2 cellular contexts compared by ENCODE assay signal in the genomic region with DNA sequence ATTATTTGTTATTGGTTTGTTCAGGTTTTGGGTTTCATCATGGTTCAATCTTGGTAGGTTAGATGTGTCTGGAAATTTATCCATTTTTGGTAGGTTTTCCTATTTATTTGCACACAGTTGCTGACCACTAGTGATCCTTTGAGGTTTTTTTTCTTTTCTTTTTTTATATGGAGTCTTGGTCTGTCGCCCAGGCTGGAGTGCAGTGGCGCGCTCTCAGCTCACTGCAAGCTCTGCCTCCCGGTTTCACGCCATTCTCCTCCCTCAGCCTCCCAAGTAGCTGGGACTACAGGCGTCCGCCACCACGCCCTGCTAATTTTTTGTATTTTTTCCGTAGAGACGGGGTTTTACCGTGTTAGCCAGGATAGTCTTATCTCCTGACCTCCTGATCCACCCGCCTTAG. TPM values are rescaled to one million over a fixed set of nuclear protein-coding genes. Genes with fewer than 3 reads are reported as not detected.
"Had no signal": no experiment of that assay in that cellular context is flagged by ENCODE, and none has a peak within 500 bp of the region (broad histone marks: within the 10 kb centered on the region; RNA-seq: fewer than 3 reads in every experiment).

No MANE protein-coding gene starts in this region.

RNA-seq across cellular contexts. Expression of a gene that starts 20.1 kb away (rescaled TPM):
- total RNA-seq: G401, GM12878 had no signal

RNA-seq across cellular contexts. Expression of a gene that starts 32.0 kb away (rescaled TPM):
- total RNA-seq: G401, GM12878 had no signal
- polyA plus RNA-seq: GM12878 had no signal
